8 cellular contexts compared by ENCODE assay signal in the genomic region with DNA sequence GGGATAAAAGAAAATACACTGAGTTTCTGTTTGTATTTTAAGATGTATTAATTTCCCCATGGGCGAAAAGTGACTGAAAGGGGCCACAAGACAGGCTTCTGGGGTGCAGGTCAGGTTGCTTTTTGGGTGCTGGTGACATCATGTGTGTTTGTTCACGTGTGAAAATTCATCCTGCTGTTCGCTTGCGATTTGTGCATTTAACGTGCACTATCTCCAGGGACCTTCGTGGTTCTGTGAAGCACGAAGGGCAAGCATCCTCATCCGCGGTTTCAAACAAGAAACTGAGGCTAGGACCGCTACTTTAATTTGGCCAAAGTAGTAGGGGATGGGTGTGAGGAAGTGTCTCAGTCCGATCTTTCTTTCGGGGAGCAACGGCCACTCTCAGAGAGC. TPM values are rescaled to one million over a fixed set of nuclear protein-coding genes. Genes with fewer than 3 reads are reported as not detected.
DNase-seq lines count a peak whose midpoint lies in the region; ATAC-seq and TF ChIP-seq lines count a peak whose summit lies in the region.

No MANE protein-coding gene starts in this region.

- H3K36me3 Mint-ChIP-seq in stimulated activated naive CD8-positive, alpha-beta T cell treated with anti-CD3 and anti-CD28 coated beads, Interleukin-15, Interleukin-2, amounts not matched to agents 100 ng/mL and 50 ng/mL, for 24 hours (ENCODE audit: low read depth) = no peaks in the 10 kb centered on the region
- peaks cover 12% of the 10 kb centered on the region for H3K36me3 Mint-ChIP-seq in mesothelial cell of epicardium

- H3K4me3 ChIP-seq in astrocyte of the spinal cord (ENCODE audit: low read depth, low read length) = peak overlapping the region; percentile 53

- TF ChIP-seq CTCF in astrocyte of the spinal cord (IDR thresholded peaks at IDR 0.05; ENCODE audit: low read depth, low read length) = no peak
- TF ChIP-seq CTCF in mesothelial cell of epicardium (IDR thresholded peaks at IDR 0.05; ENCODE audit: unreplicated experiment) = no peak

- peak overlapping the region; percentile 86 for H3K4me3 Mint-ChIP-seq in stimulated activated naive CD8-positive, alpha-beta T cell treated with anti-CD3 and anti-CD28 coated beads, Interleukin-15, Interleukin-2, amounts not matched to agents 100 ng/mL and 50 ng/mL, for 24 hours
- H3K4me3 Mint-ChIP-seq in mesothelial cell of epicardium = peak overlapping the region; percentile 72

- no peak for ATAC-seq in stimulated activated naive CD8-positive, alpha-beta T cell treated with anti-CD3 and anti-CD28 coated beads, Interleukin-15, Interleukin-2, amounts not matched to agents 100 U/mL and 50 U/mL, for 24 hours
- no peak for ATAC-seq in HG03097 (IDR thresholded peaks at IDR 0.05; ENCODE audit: low FRiP score, unreplicated experiment)
- ATAC-seq in GM21619 (IDR thresholded peaks at IDR 0.05; ENCODE audit: unreplicated experiment) = no peak
- ATAC-seq in HG03378 (IDR thresholded peaks at IDR 0.05; ENCODE audit: unreplicated experiment) = no peak

- no peaks in the 10 kb centered on the region for H3K9me3 Mint-ChIP-seq in stimulated activated naive CD8-positive, alpha-beta T cell treated with anti-CD3 and anti-CD28 coated beads, Interleukin-15, Interleukin-2, amounts not matched to agents 100 ng/mL and 50 ng/mL, for 24 hours
- no peaks in the 10 kb centered on the region for H3K9me3 Mint-ChIP-seq in mesothelial cell of epicardium

- DNase-seq in stimulated activated naive CD8-positive, alpha-beta T cell treated with anti-CD3 and anti-CD28 coated beads, Interleukin-15, Interleukin-2, amounts not matched to agents 100 U/mL and 50 U/mL, for 24 hours = no peak
- DNase-seq in astrocyte of the spinal cord (ENCODE audit: low read depth, low spot score) (no peak), mesothelial cell of epicardium (ENCODE audit: low spot score in 2 of 2, unreplicated experiment in 2 of 2) (no peak), germinal center (ENCODE audit: low spot score) (no peak)

- peaks cover 24% of the 10 kb centered on the region for H3K4me1 Mint-ChIP-seq in stimulated activated naive CD8-positive, alpha-beta T cell treated with anti-CD3 and anti-CD28 coated beads, Interleukin-15, Interleukin-2, amounts not matched to agents 100 ng/mL and 50 ng/mL, for 24 hours (ENCODE audit: low read depth)
- H3K4me1 Mint-ChIP-seq in mesothelial cell of epicardium = peaks cover 23% of the 10 kb centered on the region

- in situ Hi-C loops in astrocyte of the spinal cord (cut with HindIII; ENCODE audit: low sequenced_read_pairs) = no loop called here

- peak overlapping the region; percentile 26 for H3K27ac Mint-ChIP-seq in stimulated activated naive CD8-positive, alpha-beta T cell treated with anti-CD3 and anti-CD28 coated beads, Interleukin-15, Interleukin-2, amounts not matched to agents 100 ng/mL and 50 ng/mL, for 24 hours
- peak overlapping the region; percentile 93 for H3K27ac Mint-ChIP-seq in mesothelial cell of epicardium

- peaks cover 22% of the 10 kb centered on the region for H3K27me3 Mint-ChIP-seq in stimulated activated naive CD8-positive, alpha-beta T cell treated with anti-CD3 and anti-CD28 coated beads, Interleukin-15, Interleukin-2, amounts not matched to agents 100 ng/mL and 50 ng/mL, for 24 hours
- no peaks in the 10 kb centered on the region for H3K27me3 Mint-ChIP-seq in mesothelial cell of epicardium (ENCODE audit: low read depth)

RNA-seq across cellular contexts. Expression of a gene that starts 1.6 kb away (rescaled TPM):
- 164 to 176 TPM (median 176 TPM) in 3 replicates for total RNA-seq in mesothelial cell of epicardium
